ENCODE assay signal across 23 cellular contexts in genomic region chr16:81562926-81563325, GRCh38.
DNase-seq lines count a peak whose midpoint lies in the region; ATAC-seq and TF ChIP-seq lines count a peak whose summit lies in the region.
"Had no signal": no experiment of that assay in that cellular context is flagged by ENCODE, and none has a peak within 500 bp of the region (broad histone marks: within the 10 kb centered on the region; RNA-seq: fewer than 3 reads in every experiment).

No MANE protein-coding gene starts in this region.

- peaks cover 0 to 13% of the 10 kb centered on the region in 2 experiments for H3K36me3 ChIP-seq in mesenchymal stem cell (ENCODE audit: control insufficient read depth in 1 of 2, insufficient read depth in 2 of 2, low read depth in 1 of 2, low read length in 2 of 2)
- H3K36me3 ChIP-seq: BE2C had no signal

- H3K4me2 ChIP-seq in mesenchymal stem cell (ENCODE audit: low read length, poor library complexity, severe bottlenecking): no peak overlapping the region

- H3K14ac ChIP-seq in mesenchymal stem cell (ENCODE audit: low read length in 2 of 2): no peak overlapping the region

- no peak overlapping the region for H2AK5ac ChIP-seq in mesenchymal stem cell (ENCODE audit: low read length, severe bottlenecking)

- H3K27me3 Mint-ChIP-seq in effector memory CD8-positive, alpha-beta T cell: no peaks in the 10 kb centered on the region
- H3K27me3 Mint-ChIP-seq in glutamatergic neuron (ENCODE audit: unreplicated experiment): peaks cover 16% of the 10 kb centered on the region
- H3K27me3 Mint-ChIP-seq: CD4-positive, alpha-beta T cell; CD8-positive, alpha-beta memory T cell had no signal

- no peak overlapping the region for H2AFZ ChIP-seq in mesenchymal stem cell (ENCODE audit: low read depth, low read length)
- H2AFZ ChIP-seq: GM23248 had no signal

- H3K27ac Mint-ChIP-seq in effector memory CD8-positive, alpha-beta T cell: peak overlapping the region; percentile 60 to 71
- peak overlapping the region; percentile 5 for H3K27ac Mint-ChIP-seq in glutamatergic neuron (ENCODE audit: unreplicated experiment)
- H3K27ac Mint-ChIP-seq: CD4-positive, alpha-beta T cell had no signal

- H3K4me3 ChIP-seq in mesenchymal stem cell (ENCODE audit: insufficient read depth in 1 of 2, low read depth in 1 of 2, low read length in 2 of 2): no peak overlapping the region
- H3K4me3 ChIP-seq: A549; BLaER1 treated with 17β-estradiol and CSF1 and Interleukin-3, amounts not matched to agents 10 nM and 100 nM; GM23248 had no signal

- no peak overlapping the region for H3K18ac ChIP-seq in mesenchymal stem cell (ENCODE audit: low read depth in 1 of 2, low read length in 2 of 2)

- H3K4ac ChIP-seq in mesenchymal stem cell (ENCODE audit: low read depth in 1 of 2, low read length in 2 of 2): no peak overlapping the region

- H3K4me1 ChIP-seq in mesenchymal stem cell (ENCODE audit: control insufficient read depth, insufficient read depth, low read depth, low read length): peaks cover 10% of the 10 kb centered on the region
- H3K4me1 ChIP-seq: BE2C had no signal

- H3K23ac ChIP-seq in mesenchymal stem cell (ENCODE audit: low read length in 2 of 2): no peak overlapping the region

- no peaks in the 10 kb centered on the region for H3K27me3 ChIP-seq in mesenchymal stem cell (ENCODE audit: control insufficient read depth in 1 of 2, insufficient read depth in 1 of 2, low read length in 2 of 2)
- H3K27me3 ChIP-seq: BE2C; BLaER1 treated with 17β-estradiol and CSF1 and Interleukin-3, amounts not matched to agents 10 nM and 100 nM had no signal

- H2BK15ac ChIP-seq in mesenchymal stem cell (ENCODE audit: low read depth, poor library complexity, severe bottlenecking): no peak overlapping the region

- H3K9ac ChIP-seq in mesenchymal stem cell (ENCODE audit: low read length): no peak overlapping the region
- H3K9ac ChIP-seq: BLaER1 treated with 17β-estradiol and CSF1 and Interleukin-3, amounts not matched to agents 10 nM and 100 nM; GM23248 had no signal

- no peaks in the 10 kb centered on the region for H3K9me3 Mint-ChIP-seq in effector memory CD8-positive, alpha-beta T cell
- peaks cover 13% of the 10 kb centered on the region for H3K9me3 Mint-ChIP-seq in glutamatergic neuron (ENCODE audit: unreplicated experiment)
- H3K9me3 Mint-ChIP-seq: CD4-positive, alpha-beta T cell had no signal

- no peak overlapping the region for H4K91ac ChIP-seq in mesenchymal stem cell (ENCODE audit: low read length)

- H3K79me1 ChIP-seq in mesenchymal stem cell (replicated peaks; ENCODE audit: low read length, poor library complexity, severe bottlenecking): peaks cover 40% of the 10 kb centered on the region

- DNase-seq in RWPE1 (ENCODE audit: low spot score) (no peak), glutamatergic neuron (no peak), mesenchymal stem cell (no peak), T-helper 2 cell (no peak), DMS53 treated with DMSO at 0.1 percent for 48 hours (lab: John Stamatoyannopoulos, UW; ENCODE audit: unreplicated experiment) (no peak), NCI-H446 treated with DMSO at 0.1 percent for 48 hours (lab: John Stamatoyannopoulos, UW) (no peak)
- no peak for DNase-seq in effector memory CD8-positive, alpha-beta T cell
- DNase-seq in effector CD8-positive, alpha-beta T cell (lab: John Stamatoyannopoulos, UW): no peak
- DNase-seq: 8988T; ACHN; AML-193; BE2C; CD4-positive, alpha-beta T cell; CD8-positive, alpha-beta memory T cell; DMS 273 treated with DMSO at 0.1 percent for 48 hours; DMS79 treated with DMSO at 0.1 percent for 48 hours; GF-D8; GM23248; H7; HCEC 1CT had no signal

- WGBS in mesenchymal stem cell: 97% methylated on average over 8 of the region's 8 CpGs

- H2BK120ac ChIP-seq in mesenchymal stem cell (ENCODE audit: low read depth, low read length): no peak overlapping the region

- POLR2A ChIA-PET in RWPE1 (lab: Yijun Ruan, JAX; ENCODE audit: low non-redundant PET): interaction anchor here (0.7 kb wide), 1 partner anchor 14 kb away, joined by 3 read pairs; no protein-coding TSS in a partner anchor

- H4K8ac ChIP-seq in mesenchymal stem cell (ENCODE audit: low read length): peak overlapping the region; percentile 27

- H3K4me3 Mint-ChIP-seq in effector memory CD8-positive, alpha-beta T cell: no peak overlapping the region
- H3K4me3 Mint-ChIP-seq in glutamatergic neuron (ENCODE audit: unreplicated experiment): no peak overlapping the region
- H3K4me3 Mint-ChIP-seq: CD14-positive monocyte; CD4-positive, alpha-beta T cell; CD8-positive, alpha-beta memory T cell had no signal

- no peak overlapping the region for H2BK12ac ChIP-seq in mesenchymal stem cell (ENCODE audit: low read length in 2 of 2)

- no peak overlapping the region for H2BK5ac ChIP-seq in mesenchymal stem cell (ENCODE audit: low read depth, low read length, poor library complexity, severe bottlenecking)

- CTCF ChIA-PET in RWPE1 (lab: Yijun Ruan, JAX): interaction anchor here (0.8 to 1.5 kb wide), 2 partner anchors 11 to 60 kb away, joined by 3 read pairs; no protein-coding TSS in a partner anchor

- peaks cover 35 to 42% of the 10 kb centered on the region in 2 donors for H3K4me1 Mint-ChIP-seq in effector memory CD8-positive, alpha-beta T cell (ENCODE audit: low read depth in 2 of 2)
- peaks cover 25% of the 10 kb centered on the region for H3K4me1 Mint-ChIP-seq in glutamatergic neuron (ENCODE audit: low read depth, unreplicated experiment)

- no peaks in the 10 kb centered on the region for H3K9me3 ChIP-seq in mesenchymal stem cell (ENCODE audit: control insufficient read depth, low read length)
- H3K9me3 ChIP-seq: A549; BE2C; BLaER1 treated with 17β-estradiol and CSF1 and Interleukin-3, amounts not matched to agents 10 nM and 100 nM had no signal

- no peak for TF ChIP-seq CTCF in RWPE1 (conservative IDR thresholded peaks at IDR 0.05; ENCODE audit: low read depth)
- no peak for TF ChIP-seq CTCF in glutamatergic neuron (IDR thresholded peaks at IDR 0.05; ENCODE audit: partially characterized antibody, unreplicated experiment)

- ATAC-seq in effector memory CD8-positive, alpha-beta T cell (replicated peaks): no peak
- ATAC-seq: A549 had no signal

- H3K36me3 Mint-ChIP-seq in effector memory CD8-positive, alpha-beta T cell (ENCODE audit: insufficient read depth): peaks cover 2% of the 10 kb centered on the region
- H3K36me3 Mint-ChIP-seq in glutamatergic neuron (ENCODE audit: unreplicated experiment): no peaks in the 10 kb centered on the region

- H3K27ac ChIP-seq in RWPE1 (peak overlapping the region; percentile 26), mesenchymal stem cell (ENCODE audit: low read length, poor library complexity, severe bottlenecking) (no peak overlapping the region)
- H3K27ac ChIP-seq: BLaER1 treated with 17β-estradiol and CSF1 and Interleukin-3, amounts not matched to agents 10 nM and 100 nM; GM23248 had no signal
